In the genomic region with DNA sequence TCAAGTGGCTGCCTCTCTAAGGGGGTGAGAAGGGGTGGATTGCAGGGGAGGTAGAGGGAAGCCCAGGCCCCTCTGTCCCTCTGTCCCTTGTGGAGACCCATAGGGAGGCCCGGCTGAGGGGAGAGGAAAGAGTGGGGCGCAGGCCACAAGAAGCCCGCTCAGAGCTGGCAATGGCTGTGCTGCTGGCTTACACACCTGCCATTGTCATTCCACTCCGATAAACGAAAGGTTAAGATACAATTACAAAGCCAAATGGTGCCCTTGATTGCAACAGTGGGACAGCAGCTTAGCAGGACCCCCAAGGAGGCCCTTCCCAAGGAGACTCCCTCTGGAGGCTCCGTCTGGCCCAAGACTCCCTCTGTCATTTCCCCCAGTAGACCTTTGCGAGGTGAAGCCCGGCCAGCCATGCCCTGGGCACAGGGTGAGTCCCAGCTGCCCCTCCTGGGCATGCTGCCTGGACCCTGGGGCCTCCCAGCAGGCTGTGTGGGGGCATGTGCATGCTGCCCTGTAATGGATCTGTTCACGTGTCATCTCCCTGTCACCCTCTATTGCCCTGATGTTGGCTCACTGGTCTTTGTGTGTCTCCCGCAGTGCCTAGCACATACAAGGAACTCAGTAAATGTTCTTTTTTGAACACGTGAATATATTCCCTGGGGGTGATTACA, we compare ENCODE assay signal across 18 cellular contexts. TPM values are rescaled to one million over a fixed set of nuclear protein-coding genes. Genes with fewer than 3 reads are reported as not detected.
DNase-seq lines count a peak whose midpoint lies in the region; ATAC-seq lines count a peak whose summit lies in the region.
"Had no signal": no experiment of that assay in that cellular context is flagged by ENCODE, and none has a peak within 500 bp of the region (broad histone marks: within the 10 kb centered on the region; RNA-seq: fewer than 3 reads in every experiment).

No MANE protein-coding gene starts in this region.

- H3K9me3 Mint-ChIP-seq in activated naive CD8-positive, alpha-beta T cell treated with anti-CD3 and anti-CD28 coated beads, Interleukin-2, amount 50 U/mL, for 24 hours: no peaks in the 10 kb centered on the region

- H3K27me3 Mint-ChIP-seq in activated naive CD8-positive, alpha-beta T cell treated with anti-CD3 and anti-CD28 coated beads, Interleukin-2, amount 50 U/mL, for 24 hours: peaks cover 5% of the 10 kb centered on the region

- H3K27ac Mint-ChIP-seq in activated naive CD8-positive, alpha-beta T cell treated with anti-CD3 and anti-CD28 coated beads, Interleukin-2, amount 50 U/mL, for 24 hours: no peak overlapping the region

- ATAC-seq in Right ventricle myocardium inferior (peak; percentile 75), GM21367 (IDR thresholded peaks at IDR 0.05; ENCODE audit: unreplicated experiment) (no peak)
- ATAC-seq in activated CD4-positive, CD25-positive, alpha-beta regulatory T cell treated with anti-CD3 and anti-CD28 coated beads, Interleukin-2, amount 50 U/mL, for 24 hours: no peak
- no peak for ATAC-seq in activated naive CD8-positive, alpha-beta T cell treated with anti-CD3 and anti-CD28 coated beads, Interleukin-2, amount 50 U/mL, for 24 hours
- ATAC-seq: Panc1 had no signal

- no peaks in the 10 kb centered on the region for H3K36me3 Mint-ChIP-seq in activated naive CD8-positive, alpha-beta T cell treated with anti-CD3 and anti-CD28 coated beads, Interleukin-2, amount 50 U/mL, for 24 hours (ENCODE audit: low read depth)

- H3K4me3 Mint-ChIP-seq in activated naive CD8-positive, alpha-beta T cell treated with anti-CD3 and anti-CD28 coated beads, Interleukin-2, amount 50 U/mL, for 24 hours: no peak overlapping the region

- no peaks in the 10 kb centered on the region for H3K4me1 Mint-ChIP-seq in activated naive CD8-positive, alpha-beta T cell treated with anti-CD3 and anti-CD28 coated beads, Interleukin-2, amount 50 U/mL, for 24 hours

- DNase-seq in Right ventricle myocardium inferior (ENCODE audit: missing footprints) (peak; percentile 77), cardiac septum (ENCODE audit: low spot score) (no peak), cerebellum (ENCODE audit: low spot score) (peak; percentile 86), myocyte (ENCODE audit: low read depth) (peak; percentile 8)
- no peak for DNase-seq in activated naive CD8-positive, alpha-beta T cell treated with anti-CD3 and anti-CD28 coated beads, Interleukin-2, amount 50 U/mL, for 24 hours
- DNase-seq: AML-193, DMS79 treated with DMSO at 0.1 percent for 48 hours, GDM1, IMR-90, Kasumi-1, NCI-H2029 treated with DMSO at 0.1 percent for 48 hours, NCI-H226, NCI-H774, SHP77 treated with DMSO at 0.1 percent for 48 hours had no signal

- intact Hi-C loops in Right ventricle myocardium inferior (cut with DNase I): no loop called here
- intact Hi-C loops in cardiac septum (cut with DNase I): no loop called here

RNA-seq across cellular contexts. Expression of gene KCND3, which starts 45.2 kb away (rescaled TPM):
- 20.7 TPM for total RNA-seq in Right ventricle myocardium inferior
- 14.2 TPM for total RNA-seq in cardiac septum
- total RNA-seq in cerebellum: 34.1 TPM
- under 0.01 and 0.03 TPM in 2 replicates for total RNA-seq in myocyte
- polyA plus RNA-seq in myocyte (2012): 0.09 TPM
- total RNA-seq: HT-29 had no signal

Comparison
In these comparisons a context has a peak if more than half of its experiments do, and no peak if none do; other contexts are left out.
1. DNase-seq: peak in Right ventricle myocardium inferior (single experiment), cerebellum (single experiment) and myocyte (single experiment); none in cardiac septum (single experiment) and activated naive CD8-positive, alpha-beta T cell treated with anti-CD3 and anti-CD28 coated beads, Interleukin-2, amount 50 U/mL, for 24 hours (single experiment).
2. RNA of gene KCND3, which starts 45.2 kb away (total RNA-seq): 34.1 TPM in cerebellum (single experiment), 20.7 TPM in Right ventricle myocardium inferior (single experiment) and 14.2 TPM in cardiac septum (single experiment); under 0.01 to 0.03 TPM in myocyte; every median in the first group is over 10 times any median in the second.